In genomic region chr16:11575223-11575589, GRCh38 we compare ENCODE assay signal across 13 cellular contexts. TPM values are rescaled to one million over a fixed set of nuclear protein-coding genes. Genes with fewer than 3 reads are reported as not detected.
DNase-seq lines count a peak whose midpoint lies in the region; ATAC-seq and TF ChIP-seq lines count a peak whose summit lies in the region.
"Had no signal": no experiment of that assay in that cellular context is flagged by ENCODE, and none has a peak within 500 bp of the region (broad histone marks: within the 10 kb centered on the region; RNA-seq: fewer than 3 reads in every experiment).

No MANE protein-coding gene starts in this region.

- intact Hi-C loops in breast epithelium (cut with DNase I; ENCODE audit: low total_unique reads): no loop called here
- intact Hi-C loops in MCF 10A (cut with micrococcal nuclease): no loop called here
- intact Hi-C loops in activated CD8-positive, alpha-beta T cell treated with anti-CD3 and anti-CD28 coated beads for 36 hours (cut with micrococcal nuclease): no loop called here

- H3K9me3 Mint-ChIP-seq in MCF 10A (ENCODE audit: unreplicated experiment): no peaks in the 10 kb centered on the region
- no peaks in the 10 kb centered on the region for H3K9me3 Mint-ChIP-seq in activated CD8-positive, alpha-beta T cell treated with anti-CD3 and anti-CD28 coated beads for 36 hours
- no peaks in the 10 kb centered on the region for H3K9me3 Mint-ChIP-seq in naive thymus-derived CD8-positive, alpha-beta T cell

- POLR2A ChIA-PET in MCF 10A (lab: Yijun Ruan, JAX): interaction anchor here (1.1 to 2.1 kb wide), 2 partner anchors 11 to 40 kb away, joined by 3 to 8 read pairs; no protein-coding TSS in a partner anchor
- POLR2A ChIA-PET in activated CD8-positive, alpha-beta T cell treated with anti-CD3 and anti-CD28 coated beads for 36 hours (lab: Charles Lee): interaction anchor here (1.0 to 4.6 kb wide), 5 partner anchors 9 to 169 kb away, joined by 3 to 20 read pairs (median 4); partner anchors contain the start of gene LITAF
- POLR2A ChIA-PET in naive thymus-derived CD8-positive, alpha-beta T cell (lab: Charles Lee): interaction anchor here (1.0 to 3.2 kb wide), 4 partner anchors 9 to 47 kb away, joined by 4 to 17 read pairs (median 8); partner anchors contain the start of gene LITAF

- BruUV-seq in MCF 10A (replicated peaks; lab: Mats Ljungman, UMichigan): no TSS peak

- peak overlapping the region; percentile 21 to 67 for H3K27ac ChIP-seq in breast epithelium
- H3K27ac ChIP-seq in urinary bladder (ENCODE audit: low read depth): peak overlapping the region; percentile 63

- ATAC-seq in activated CD8-positive, alpha-beta T cell treated with anti-CD3 and anti-CD28 coated beads for 36 hours: peak; percentile 5
- peak in 1 of 2 donors; percentile 19 for ATAC-seq in naive thymus-derived CD8-positive, alpha-beta T cell
- ATAC-seq in GM19328 (IDR thresholded peaks at IDR 0.05; ENCODE audit: unreplicated experiment): no peak

- H3K27me3 Mint-ChIP-seq in MCF 10A (ENCODE audit: insufficient read depth, unreplicated experiment): no peaks in the 10 kb centered on the region
- H3K27me3 Mint-ChIP-seq in activated CD8-positive, alpha-beta T cell treated with anti-CD3 and anti-CD28 coated beads for 36 hours: no peaks in the 10 kb centered on the region
- H3K27me3 Mint-ChIP-seq in naive thymus-derived CD8-positive, alpha-beta T cell: no peaks in the 10 kb centered on the region

- no peaks in the 10 kb centered on the region for H3K27me3 ChIP-seq in breast epithelium

- peaks cover 43% of the 10 kb centered on the region for H3K36me3 Mint-ChIP-seq in MCF 10A (ENCODE audit: insufficient read depth, unreplicated experiment)
- peaks cover 61% of the 10 kb centered on the region for H3K36me3 Mint-ChIP-seq in activated CD8-positive, alpha-beta T cell treated with anti-CD3 and anti-CD28 coated beads for 36 hours (ENCODE audit: low read depth)
- peaks cover 0 to 44% (median 15%) of the 10 kb centered on the region in 3 donors for H3K36me3 Mint-ChIP-seq in naive thymus-derived CD8-positive, alpha-beta T cell

- H3K4me3 Mint-ChIP-seq in MCF 10A (ENCODE audit: unreplicated experiment): no peak overlapping the region
- peak overlapping the region; percentile 28 for H3K4me3 Mint-ChIP-seq in activated CD8-positive, alpha-beta T cell treated with anti-CD3 and anti-CD28 coated beads for 36 hours
- H3K4me3 Mint-ChIP-seq in naive thymus-derived CD8-positive, alpha-beta T cell: peak overlapping the region; percentile 60 to 88 (median 76)

- H3K4me1 ChIP-seq in breast epithelium (no peaks in the 10 kb centered on the region), urinary bladder (ENCODE audit: insufficient read depth) (peaks cover 3% of the 10 kb centered on the region)

- no peak for TF ChIP-seq CTCF in breast epithelium (IDR thresholded peaks at IDR 0.05)
- no peak for TF ChIP-seq CTCF in MCF 10A (IDR thresholded peaks at IDR 0.05; ENCODE audit: unreplicated experiment)
- no peak for TF ChIP-seq CTCF in activated CD8-positive, alpha-beta T cell treated with anti-CD3 and anti-CD28 coated beads for 36 hours (IDR thresholded peaks at IDR 0.05)
- TF ChIP-seq CTCF in GM13976 (IDR thresholded peaks at IDR 0.05; ENCODE audit: borderline replicate concordance, control extremely low read depth, extremely low read depth, insufficient read depth, missing control alignments): no peak

- CTCF ChIA-PET in MCF 10A (lab: Yijun Ruan, JAX): interaction anchor here (0.6 to 1.2 kb wide), 4 partner anchors 20 to 677 kb away, joined by 3 to 5 read pairs (median 3); no protein-coding TSS in a partner anchor
- CTCF ChIA-PET in activated CD8-positive, alpha-beta T cell treated with anti-CD3 and anti-CD28 coated beads for 36 hours (lab: Charles Lee): interaction anchor here (0.6 to 1.6 kb wide), 4 partner anchors 11 to 22 kb away, joined by 3 to 4 read pairs (median 3); partner anchors contain the start of gene LITAF

- H3K4me3 ChIP-seq in breast epithelium (no peak overlapping the region), urinary bladder (ENCODE audit: low read depth, low read length) (no peak overlapping the region)

- peaks cover 10% of the 10 kb centered on the region for H3K4me1 Mint-ChIP-seq in MCF 10A (ENCODE audit: insufficient read depth, unreplicated experiment)
- H3K4me1 Mint-ChIP-seq in activated CD8-positive, alpha-beta T cell treated with anti-CD3 and anti-CD28 coated beads for 36 hours (ENCODE audit: low read depth): peaks cover 73% of the 10 kb centered on the region
- peaks cover 33 to 93% (median 89%) of the 10 kb centered on the region in 4 donors for H3K4me1 Mint-ChIP-seq in naive thymus-derived CD8-positive, alpha-beta T cell

- H3K27ac Mint-ChIP-seq in MCF 10A (ENCODE audit: low read depth, unreplicated experiment): no peak overlapping the region
- peak overlapping the region; percentile 77 for H3K27ac Mint-ChIP-seq in activated CD8-positive, alpha-beta T cell treated with anti-CD3 and anti-CD28 coated beads for 36 hours
- peak overlapping the region; percentile 87 to 98 (median 95) for H3K27ac Mint-ChIP-seq in naive thymus-derived CD8-positive, alpha-beta T cell

- DNase-seq in breast epithelium (ENCODE audit: low spot score in 2 of 2): no peak
- no peak for DNase-seq in MCF 10A (ENCODE audit: unreplicated experiment)
- no peak for DNase-seq in activated CD8-positive, alpha-beta T cell treated with anti-CD3 and anti-CD28 coated beads for 36 hours
- no peak for DNase-seq in naive thymus-derived CD8-positive, alpha-beta T cell
- DNase-seq in GM13976 (ENCODE audit: low spot score): no peak
- no peak for DNase-seq in NCI-H2227 treated with DMSO at 0.1 percent for 48 hours (lab: John Stamatoyannopoulos, UW)
- DNase-seq: central memory CD4-positive, alpha-beta T cell; DMS79 treated with DMSO at 0.1 percent for 48 hours; Karpas-422; NCI-H1436 treated with DMSO at 0.1 percent for 48 hours; NCI-H446 had no signal

- WGBS in urinary bladder: 96% methylated on average over 7 of the region's 7 CpGs

- no peaks in the 10 kb centered on the region for H3K9me3 ChIP-seq in breast epithelium

- no peaks in the 10 kb centered on the region for H3K36me3 ChIP-seq in breast epithelium
- H3K36me3 ChIP-seq in urinary bladder (ENCODE audit: insufficient read depth): no peaks in the 10 kb centered on the region

- no peak for TF ChIP-seq POLR2A in breast epithelium (IDR thresholded peaks at IDR 0.05)

- in situ Hi-C loops in GM13976 (cut with MboI; ENCODE audit: low sequenced_read_pairs, unreplicated experiment): no loop called here

RNA-seq across cellular contexts. Expression of gene LITAF, which starts 11.5 kb away (rescaled TPM):
- 100 to 1,000 TPM in 1 of 3 donors, 10 to 100 TPM in 2; 50.6 to 109 (median 59.0) TPM for total RNA-seq in breast epithelium
- 120 and 161 TPM in 2 replicates for total RNA-seq in MCF 10A (2022)
- 100 to 1,000 TPM; 108 to 110 TPM for total RNA-seq in activated CD8-positive, alpha-beta T cell treated with anti-CD3 and anti-CD28 coated beads for 36 hours
- total RNA-seq in naive thymus-derived CD8-positive, alpha-beta T cell: 100 to 1,000 TPM; 169 to 176 TPM
- polyA plus RNA-seq in naive thymus-derived CD8-positive, alpha-beta T cell: 100 to 1,000 TPM; 553 to 770 (median 597) TPM
- 69.7 TPM for total RNA-seq in urinary bladder
- polyA plus RNA-seq in urinary bladder: 120 TPM
